ENCODE assay signal across 13 cellular contexts in the genomic region with DNA sequence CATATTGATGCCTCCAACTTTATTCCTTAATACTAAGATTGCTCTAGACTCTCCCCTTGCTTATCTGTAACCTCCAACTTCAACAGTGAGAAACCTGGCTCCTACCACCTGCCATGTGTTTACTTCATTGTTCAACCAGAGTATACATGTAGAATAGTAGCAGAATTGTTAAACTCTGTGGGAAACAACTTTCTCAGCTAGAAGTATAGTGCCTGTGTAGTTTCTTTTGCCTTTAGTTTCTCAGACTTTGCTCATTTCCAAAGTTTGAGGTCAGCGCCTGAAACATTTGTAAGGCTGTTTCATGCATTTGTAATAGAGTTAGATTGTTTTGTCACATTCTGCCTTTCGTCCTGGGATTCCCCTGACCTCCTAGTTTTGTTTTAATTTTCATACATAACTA. TPM values are rescaled to one million over a fixed set of nuclear protein-coding genes. Genes with fewer than 3 reads are reported as not detected.
DNase-seq lines count a peak whose midpoint lies in the region; ATAC-seq and TF ChIP-seq lines count a peak whose summit lies in the region.
"Had no signal": no experiment of that assay in that cellular context is flagged by ENCODE, and none has a peak within 500 bp of the region (broad histone marks: within the 10 kb centered on the region; RNA-seq: fewer than 3 reads in every experiment).

No MANE protein-coding gene starts in this region.

- no peak for TF ChIP-seq CTCF in GM12865 (IDR thresholded peaks at IDR 0.05; ENCODE audit: insufficient read depth, low read depth, low read length, missing control alignments)

- H3K9me3 ChIP-seq in CD4-positive, alpha-beta memory T cell (ENCODE audit: control insufficient read depth in 1 of 2, low read length in 2 of 2): no peaks in the 10 kb centered on the region
- H3K9me3 ChIP-seq: left lung, thyroid gland had no signal

- no peaks in the 10 kb centered on the region for H3K27me3 Mint-ChIP-seq in CD4-positive, alpha-beta memory T cell

- no peaks in the 10 kb centered on the region for H3K27me3 ChIP-seq in CD4-positive, alpha-beta memory T cell (ENCODE audit: insufficient read depth, low read length)
- H3K27me3 ChIP-seq: left lung, thyroid gland had no signal

- H3K27ac ChIP-seq in CD4-positive, alpha-beta memory T cell (ENCODE audit: low read depth, low read length): no peak overlapping the region
- H3K27ac ChIP-seq: C4-2B, left lung, thyroid gland had no signal

- CTCF ChIA-PET in CD4-positive, alpha-beta memory T cell (lab: Charles Lee; ENCODE audit: partially characterized antibody): no interaction called here

- H3K4me3 Mint-ChIP-seq in CD4-positive, alpha-beta memory T cell: no peak overlapping the region

- ATAC-seq in GM18873 (IDR thresholded peaks at IDR 0.05; ENCODE audit: low FRiP score, unreplicated experiment) (peak; percentile 94), GM21717 (IDR thresholded peaks at IDR 0.05; ENCODE audit: unreplicated experiment) (peak; percentile 92), HG03159 (IDR thresholded peaks at IDR 0.05; ENCODE audit: unreplicated experiment) (peak; percentile 77), left colon (no peak)
- ATAC-seq: left lung had no signal

- peak; percentile 73 for DNase-seq in GM12865 (ENCODE audit: low read depth)
- no peak for DNase-seq in epidermal melanocyte (ENCODE audit: insufficient read length, low spot score)
- no peak for DNase-seq in CD4-positive, alpha-beta memory T cell
- DNase-seq in NCI-H748 treated with DMSO at 0.1 percent for 48 hours (lab: John Stamatoyannopoulos, UW): no peak
- no peak for DNase-seq in left colon
- DNase-seq: left lung, NCI-H2029 treated with DMSO at 0.1 percent for 48 hours, nucleus accumbens, thyroid gland had no signal

- peak overlapping the region in 1 of 7 donors; percentile 18 for H3K27ac Mint-ChIP-seq in CD4-positive, alpha-beta memory T cell

- intact Hi-C loops in CD4-positive, alpha-beta memory T cell (cut with micrococcal nuclease): no loop called here
- intact Hi-C loops in left colon (cut with DNase I, micrococcal nuclease): no loop called here

- POLR2A ChIA-PET in CD4-positive, alpha-beta memory T cell (lab: Charles Lee; ENCODE audit: partially characterized antibody): no interaction called here

- H3K36me3 Mint-ChIP-seq in CD4-positive, alpha-beta memory T cell: no peaks in the 10 kb centered on the region

- no peak overlapping the region for H3K4me3 ChIP-seq in GM12865 (ENCODE audit: low read depth, low read length)
- no peak overlapping the region for H3K4me3 ChIP-seq in CD4-positive, alpha-beta memory T cell (ENCODE audit: low read length in 2 of 2)
- H3K4me3 ChIP-seq: left lung, thyroid gland had no signal

- H3K4me1 ChIP-seq in CD4-positive, alpha-beta memory T cell (ENCODE audit: insufficient read depth, low read length): no peaks in the 10 kb centered on the region
- H3K4me1 ChIP-seq: left lung, thyroid gland had no signal

- no peaks in the 10 kb centered on the region for H3K36me3 ChIP-seq in CD4-positive, alpha-beta memory T cell (ENCODE audit: insufficient read depth, low read length)
- H3K36me3 ChIP-seq: left lung, thyroid gland had no signal

- H3K9me3 Mint-ChIP-seq in CD4-positive, alpha-beta memory T cell: peaks cover 0 to 3% (median 0%) of the 10 kb centered on the region in 8 donors

- H3K4me1 Mint-ChIP-seq in CD4-positive, alpha-beta memory T cell: peaks cover 0 to 7% (median 2%) of the 10 kb centered on the region in 4 donors

RNA-seq across cellular contexts. Expression of gene HECA, which starts 34.9 kb away (rescaled TPM):
- 100 to 1,000 TPM; 154 to 161 TPM for total RNA-seq in CD4-positive, alpha-beta memory T cell
- polyA plus RNA-seq in CD4-positive, alpha-beta memory T cell: 10 to 100 TPM in 1 of 2 donors, 1 to 10 TPM in 1; 5.4 to 12.1 TPM
- 10 to 100 TPM; 30.3 to 42.1 TPM for total RNA-seq in left colon
